In genomic region chr1:17890815-17891191, GRCh38 we compare ENCODE assay signal across 15 cellular contexts.
DNase-seq lines count a peak whose midpoint lies in the region; ATAC-seq, FAIRE-seq and TF ChIP-seq lines count a peak whose summit lies in the region.
"Had no signal": no experiment of that assay in that cellular context is flagged by ENCODE, and none has a peak within 500 bp of the region (broad histone marks: within the 10 kb centered on the region; RNA-seq: fewer than 3 reads in every experiment).

No MANE protein-coding gene starts in this region.

- ATAC-seq in right cardiac atrium (no peak), Right ventricle myocardium inferior (no peak)
- ATAC-seq: CD8-positive, alpha-beta T cell; GM23338 had no signal

- peak overlapping the region; percentile 9 for H3K27ac ChIP-seq in right cardiac atrium (ENCODE audit: low read length)
- H3K27ac ChIP-seq in neuronal stem cell (replicated peaks; ENCODE audit: low read length) = no peak overlapping the region
- H3K27ac ChIP-seq in Karpas-422 (ENCODE audit: low read length) = no peak overlapping the region
- H3K27ac ChIP-seq: 22Rv1 had no signal

- H2BK120ac ChIP-seq in neuronal stem cell (ENCODE audit: low read depth, low read length) = no peak overlapping the region

- H3K4me1 ChIP-seq in right cardiac atrium (ENCODE audit: control insufficient read depth, insufficient read depth, low read length) (no peaks in the 10 kb centered on the region), neuronal stem cell (ENCODE audit: control insufficient read depth in 2 of 2, insufficient read depth in 1 of 2, low read depth in 1 of 2, low read length in 2 of 2) (peaks cover 0 to 2% of the 10 kb centered on the region in 2 donors), Karpas-422 (ENCODE audit: low read length) (no peaks in the 10 kb centered on the region)

- no peaks in the 10 kb centered on the region for H3K79me1 ChIP-seq in neuronal stem cell (ENCODE audit: low read depth, low read length)

- H3K36me3 ChIP-seq in neuronal stem cell (replicated peaks in 1 of 2; ENCODE audit: control insufficient read depth in 2 of 2, insufficient read depth in 2 of 2, low read length in 2 of 2) (no peaks in the 10 kb centered on the region), Karpas-422 (ENCODE audit: insufficient read depth, low read length) (no peaks in the 10 kb centered on the region)

- H4K91ac ChIP-seq in neuronal stem cell (ENCODE audit: low read depth, low read length, poor library complexity) = no peak overlapping the region

- H3K4ac ChIP-seq in neuronal stem cell (ENCODE audit: low read length) = no peak overlapping the region

- intact Hi-C loops in right cardiac atrium (cut with DNase I) = no loop called here
- intact Hi-C loops in Right ventricle myocardium inferior (cut with DNase I) = loop anchor here (2.0 to 5.0 kb wide), 2 partner anchors 16 to 74 kb away; no protein-coding TSS in a partner anchor

- no peak for FAIRE-seq in D721Med (lab: Jason Lieb, UNC)
- FAIRE-seq: GM19239 had no signal

- H2AK5ac ChIP-seq in neuronal stem cell (ENCODE audit: low read depth, low read length) = no peak overlapping the region

- no peak for TF ChIP-seq CTCF in D721Med (IDR thresholded peaks at IDR 0.05; ENCODE audit: insufficient read depth, missing control alignments)

- WGBS in right cardiac atrium = 55% methylated on average over 8 of the region's 8 CpGs
- WGBS in neuronal stem cell (ENCODE audit: extremely low coverage in 2 of 2, insufficient read length in 2 of 2, insufficient replicate concordance in 1 of 2), 2 donors = no CpG with 5 or more reads among the region's 8 CpGs

- H3K27me3 ChIP-seq in right cardiac atrium (ENCODE audit: control insufficient read depth, insufficient read depth) = no peaks in the 10 kb centered on the region
- H3K27me3 ChIP-seq in neuronal stem cell (ENCODE audit: control insufficient read depth in 3 of 3, insufficient read depth in 3 of 3, low read depth in 1 of 3, low read length in 3 of 3) = peaks cover 0 to 11% (median under 1%) of the 10 kb centered on the region in 3 experiments
- no peaks in the 10 kb centered on the region for H3K27me3 ChIP-seq in Karpas-422 (ENCODE audit: low read length)

- no peak overlapping the region for H3K18ac ChIP-seq in neuronal stem cell (ENCODE audit: low read length)

- no peak overlapping the region for H3K23ac ChIP-seq in neuronal stem cell (ENCODE audit: low read depth, low read length, poor library complexity)

- no peaks in the 10 kb centered on the region for H3K9me2 ChIP-seq in Karpas-422 (replicated peaks; ENCODE audit: insufficient read depth, low read length)

- H3K9me3 ChIP-seq in right cardiac atrium (ENCODE audit: control insufficient read depth, low read length) (no peaks in the 10 kb centered on the region), neuronal stem cell (replicated peaks in 1 of 2; ENCODE audit: control insufficient read depth in 2 of 2, insufficient read depth in 1 of 2, low read depth in 1 of 2, low read length in 2 of 2) (peaks cover 0 to 3% of the 10 kb centered on the region in 2 donors), Karpas-422 (ENCODE audit: low read length) (no peaks in the 10 kb centered on the region)

- H2BK15ac ChIP-seq in neuronal stem cell (ENCODE audit: low read length) = no peak overlapping the region

- no peak overlapping the region for H2BK5ac ChIP-seq in neuronal stem cell (ENCODE audit: low read length)

- no peak overlapping the region for H3K14ac ChIP-seq in neuronal stem cell (ENCODE audit: low read length)

- H3K4me2 ChIP-seq in neuronal stem cell (ENCODE audit: insufficient read depth, low read length, poor library complexity, severe bottlenecking) = no peak overlapping the region
- no peak overlapping the region for H3K4me2 ChIP-seq in Karpas-422 (ENCODE audit: low read depth, low read length, poor library complexity, severe bottlenecking)
- H3K4me2 ChIP-seq: GM23338 had no signal

- 0 out of 2 replicates have a peak, but pooled peaks cover 3% of the 10 kb centered on the region for H4K20me1 ChIP-seq in Karpas-422 (ENCODE audit: insufficient read depth, low read depth, low read length)

- peak overlapping the region; percentile 56 for H3K9ac ChIP-seq in neuronal stem cell (ENCODE audit: low read depth, low read length, poor library complexity)
- no peak overlapping the region for H3K9ac ChIP-seq in Karpas-422 (ENCODE audit: low read length)

- H4K8ac ChIP-seq in neuronal stem cell (ENCODE audit: low read depth, low read length) = no peak overlapping the region

- peak; percentile 34 for DNase-seq in activated effector memory CD4-positive, alpha-beta T cell treated with anti-CD3 and anti-CD28 coated beads, Interleukin-2, amount 50 U/mL, for 16 hours
- DNase-seq in activated effector memory CD4-positive, alpha-beta T cell treated with Interleukin-2 at 50 U/mL for 16 hours = no peak
- no peak for DNase-seq in right cardiac atrium
- DNase-seq in Right ventricle myocardium inferior (ENCODE audit: missing footprints) = no peak
- DNase-seq in neuronal stem cell (ENCODE audit: low spot score) = no peak
- DNase-seq in GM03348 (ENCODE audit: low spot score) = no peak
- no peak for DNase-seq in Karpas-422
- no peak for DNase-seq in D721Med (ENCODE audit: insufficient read length, low spot score)
- DNase-seq: CD8-positive, alpha-beta T cell; COR-L47; DND-41; GDM1 had no signal

- H2BK12ac ChIP-seq in neuronal stem cell (ENCODE audit: low read length) = no peak overlapping the region

- H3K79me2 ChIP-seq in Karpas-422 (ENCODE audit: low read length) = no peaks in the 10 kb centered on the region

- H2AFZ ChIP-seq in neuronal stem cell (ENCODE audit: low read length) (no peak overlapping the region), Karpas-422 (ENCODE audit: low read length) (no peak overlapping the region)
- H2AFZ ChIP-seq: GM23338 had no signal

- H3K4me3 ChIP-seq in right cardiac atrium (ENCODE audit: low read length) (no peak overlapping the region), neuronal stem cell (ENCODE audit: low read length in 2 of 2) (peak overlapping the region in 1 of 2 donors; percentile 31), Karpas-422 (ENCODE audit: low read length) (no peak overlapping the region)
- H3K4me3 ChIP-seq: GM23338 had no signal
